ENCODE assay signal across 1 cellular context in the genomic region with DNA sequence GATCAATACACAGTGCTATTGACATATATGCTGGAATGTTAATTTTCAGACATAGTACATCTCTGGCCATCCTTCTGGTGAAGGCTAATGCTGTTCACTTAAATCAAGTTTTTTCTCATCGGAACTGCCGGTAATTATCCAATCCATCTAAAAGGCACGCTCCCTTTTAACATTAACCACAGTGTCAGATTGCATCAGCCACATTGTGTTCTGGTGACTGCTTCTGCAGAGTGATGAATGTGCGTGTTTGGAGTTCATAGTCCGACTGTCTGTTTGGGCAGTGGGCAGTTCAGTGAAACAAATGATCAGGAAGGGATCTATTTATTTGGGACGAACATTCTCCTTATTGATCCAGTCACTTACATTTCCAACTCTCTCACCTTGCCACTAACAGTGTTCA.
TF ChIP-seq lines count a peak whose summit lies in the region.

No MANE protein-coding gene starts in this region.

TF ChIP-seq in K562, 482 proteins besides CTCF, POLR2A, EP300 and RAD21 (continued from another document and continues in another):
- TF ChIP-seq, protein P1, sequence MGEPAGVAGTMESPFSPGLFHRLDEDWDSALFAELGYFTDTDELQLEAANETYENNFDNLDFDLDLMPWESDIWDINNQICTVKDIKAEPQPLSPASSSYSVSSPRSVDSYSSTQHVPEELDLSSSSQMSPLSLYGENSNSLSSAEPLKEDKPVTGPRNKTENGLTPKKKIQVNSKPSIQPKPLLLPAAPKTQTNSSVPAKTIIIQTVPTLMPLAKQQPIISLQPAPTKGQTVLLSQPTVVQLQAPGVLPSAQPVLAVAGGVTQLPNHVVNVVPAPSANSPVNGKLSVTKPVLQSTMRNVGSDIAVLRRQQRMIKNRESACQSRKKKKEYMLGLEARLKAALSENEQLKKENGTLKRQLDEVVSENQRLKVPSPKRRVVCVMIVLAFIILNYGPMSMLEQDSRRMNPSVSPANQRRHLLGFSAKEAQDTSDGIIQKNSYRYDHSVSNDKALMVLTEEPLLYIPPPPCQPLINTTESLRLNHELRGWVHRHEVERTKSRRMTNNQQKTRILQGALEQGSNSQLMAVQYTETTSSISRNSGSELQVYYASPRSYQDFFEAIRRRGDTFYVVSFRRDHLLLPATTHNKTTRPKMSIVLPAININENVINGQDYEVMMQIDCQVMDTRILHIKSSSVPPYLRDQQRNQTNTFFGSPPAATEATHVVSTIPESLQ (CRISPR knock-in tag; IDR thresholded peaks at IDR 0.05) = no peak
- TF ChIP-seq TRIM24 (IDR thresholded peaks at IDR 0.05) (peak; percentile 23 to 42; a peak in 2 of 4 replicates), C11orf30 (IDR thresholded peaks at IDR 0.05; ENCODE audit: low read depth) (no peak), RNF2 (IDR thresholded peaks at IDR 0.05) (peak; percentile 66; the same call in 1 of the 2 replicates), NBN (IDR thresholded peaks at IDR 0.05; ENCODE audit: low read depth) (peak; percentile 65; the same call in 1 of the 2 replicates), TFAM (CRISPR knock-in tag; conservative IDR thresholded peaks at IDR 0.05) (no peak), NCOA4 (IDR thresholded peaks at IDR 0.05; ENCODE audit: partially characterized antibody) (no peak), BHLHE40 (IDR thresholded peaks at IDR 0.05; ENCODE audit: low read length) (peak; percentile 50), EP400 (IDR thresholded peaks at IDR 0.05) (peak; percentile 49; the same call in 1 of the 2 replicates), ELF2 (CRISPR knock-in tag; IDR thresholded peaks at IDR 0.05) (no peak), GATA2 (CRISPR knock-in tag; IDR thresholded peaks at IDR 0.05) (no peak), HDAC2 (IDR thresholded peaks at IDR 0.05) (0 out of 2 replicates have a peak, but pooled peaks have one; percentile 64), ZFP1 (CRISPR knock-in tag; IDR thresholded peaks at IDR 0.05) (no peak), RBFOX2 (IDR thresholded peaks at IDR 0.05; ENCODE audit: low read depth, low read length) (peak; percentile 45; the same call in 1 of the 2 replicates), TCF7L2 (IDR thresholded peaks at IDR 0.05; ENCODE audit: low read depth, low read length) (no peak), CHD4 (IDR thresholded peaks at IDR 0.05; ENCODE audit: insufficient read depth, insufficient replicate concordance, low read depth, low read length, poor library complexity, severe bottlenecking) (no peak), L3MBTL2 (IDR thresholded peaks at IDR 0.05) (peak; percentile 78), ZNF830 (CRISPR knock-in tag; IDR thresholded peaks at IDR 0.05) (no peak), GTF2E2 (tag; IDR thresholded peaks at IDR 0.05) (no peak), ZNF121 (CRISPR knock-in tag; conservative IDR thresholded peaks at IDR 0.05) (no peak), TEAD4 (IDR thresholded peaks at IDR 0.05; ENCODE audit: low read length) (peak; percentile 55; the same call in 1 of the 2 replicates), TEAD4 (CRISPR knock-in tag; IDR thresholded peaks at IDR 0.05; ENCODE audit: borderline replicate concordance) (no peak), TARDBP (IDR thresholded peaks at IDR 0.05) (no peak), SMARCA4 (IDR thresholded peaks at IDR 0.05) (peak; percentile 61; the same call in 1 of the 2 replicates), ESRRA (IDR thresholded peaks at IDR 0.05; ENCODE audit: borderline replicate concordance, low read depth) (peak; percentile 76; the same call in 1 of the 2 replicates), TCF3 (CRISPR knock-in tag; IDR thresholded peaks at IDR 0.05) (no peak), CREM (IDR thresholded peaks at IDR 0.05; ENCODE audit: low read depth) (0 out of 2 replicates have a peak, but pooled peaks have one; percentile 18), BDP1 (IDR thresholded peaks at IDR 0.05; ENCODE audit: insufficient read depth, insufficient read length) (no peak), NCOA6 (IDR thresholded peaks at IDR 0.05) (no peak), PML (IDR thresholded peaks at IDR 0.05; ENCODE audit: low read length) (no peak), ZNF175 (CRISPR knock-in tag; IDR thresholded peaks at IDR 0.05; ENCODE audit: low read depth) (no peak), PHF20 (IDR thresholded peaks at IDR 0.05; ENCODE audit: partially characterized antibody) (no peak), DPF2 (IDR thresholded peaks at IDR 0.05) (peak; percentile 27; the same call in 1 of the 2 replicates), JUND (IDR thresholded peaks at IDR 0.05; ENCODE audit: borderline replicate concordance, low read depth, low read length) (peak; percentile 72), JUND (tag; IDR thresholded peaks at IDR 0.05; ENCODE audit: borderline replicate concordance, low read depth, low read length) (no peak; the same call in 2 of the 3 replicates), FOXP1 (CRISPR knock-in tag; IDR thresholded peaks at IDR 0.05) (no peak), CTBP1 (IDR thresholded peaks at IDR 0.05; ENCODE audit: borderline replicate concordance) (peak; percentile 68; the same call in 1 of the 2 replicates), SREBF1 (IDR thresholded peaks at IDR 0.05; ENCODE audit: borderline replicate concordance, low read depth, low read length) (no peak), POLR3G (IDR thresholded peaks at IDR 0.05; ENCODE audit: extremely low read depth, insufficient read length, insufficient replicate concordance) (no peak), ZFP36 (IDR thresholded peaks at IDR 0.05; ENCODE audit: low read depth, low read length, partially characterized antibody) (peak; percentile 21), ZNF197 (CRISPR knock-in tag; IDR thresholded peaks at IDR 0.05; ENCODE audit: low read depth) (0 out of 2 replicates have a peak, but pooled peaks have one; percentile 32)
- TF ChIP-seq, protein P2, sequence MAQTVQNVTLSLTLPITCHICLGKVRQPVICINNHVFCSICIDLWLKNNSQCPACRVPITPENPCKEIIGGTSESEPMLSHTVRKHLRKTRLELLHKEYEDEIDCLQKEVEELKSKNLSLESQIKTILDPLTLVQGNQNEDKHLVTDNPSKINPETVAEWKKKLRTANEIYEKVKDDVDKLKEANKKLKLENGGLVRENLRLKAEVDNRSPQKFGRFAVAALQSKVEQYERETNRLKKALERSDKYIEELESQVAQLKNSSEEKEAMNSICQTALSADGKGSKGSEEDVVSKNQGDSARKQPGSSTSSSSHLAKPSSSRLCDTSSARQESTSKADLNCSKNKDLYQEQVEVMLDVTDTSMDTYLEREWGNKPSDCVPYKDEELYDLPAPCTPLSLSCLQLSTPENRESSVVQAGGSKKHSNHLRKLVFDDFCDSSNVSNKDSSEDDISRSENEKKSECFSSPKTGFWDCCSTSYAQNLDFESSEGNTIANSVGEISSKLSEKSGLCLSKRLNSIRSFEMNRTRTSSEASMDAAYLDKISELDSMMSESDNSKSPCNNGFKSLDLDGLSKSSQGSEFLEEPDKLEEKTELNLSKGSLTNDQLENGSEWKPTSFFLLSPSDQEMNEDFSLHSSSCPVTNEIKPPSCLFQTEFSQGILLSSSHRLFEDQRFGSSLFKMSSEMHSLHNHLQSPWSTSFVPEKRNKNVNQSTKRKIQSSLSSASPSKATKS (CRISPR knock-in tag; IDR thresholded peaks at IDR 0.05) = no peak
- TF ChIP-seq, protein P3, sequence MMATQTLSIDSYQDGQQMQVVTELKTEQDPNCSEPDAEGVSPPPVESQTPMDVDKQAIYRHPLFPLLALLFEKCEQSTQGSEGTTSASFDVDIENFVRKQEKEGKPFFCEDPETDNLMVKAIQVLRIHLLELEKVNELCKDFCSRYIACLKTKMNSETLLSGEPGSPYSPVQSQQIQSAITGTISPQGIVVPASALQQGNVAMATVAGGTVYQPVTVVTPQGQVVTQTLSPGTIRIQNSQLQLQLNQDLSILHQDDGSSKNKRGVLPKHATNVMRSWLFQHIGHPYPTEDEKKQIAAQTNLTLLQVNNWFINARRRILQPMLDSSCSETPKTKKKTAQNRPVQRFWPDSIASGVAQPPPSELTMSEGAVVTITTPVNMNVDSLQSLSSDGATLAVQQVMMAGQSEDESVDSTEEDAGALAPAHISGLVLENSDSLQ (IDR thresholded peaks at IDR 0.05) = peak; percentile 82
- TF ChIP-seq, protein P4, sequence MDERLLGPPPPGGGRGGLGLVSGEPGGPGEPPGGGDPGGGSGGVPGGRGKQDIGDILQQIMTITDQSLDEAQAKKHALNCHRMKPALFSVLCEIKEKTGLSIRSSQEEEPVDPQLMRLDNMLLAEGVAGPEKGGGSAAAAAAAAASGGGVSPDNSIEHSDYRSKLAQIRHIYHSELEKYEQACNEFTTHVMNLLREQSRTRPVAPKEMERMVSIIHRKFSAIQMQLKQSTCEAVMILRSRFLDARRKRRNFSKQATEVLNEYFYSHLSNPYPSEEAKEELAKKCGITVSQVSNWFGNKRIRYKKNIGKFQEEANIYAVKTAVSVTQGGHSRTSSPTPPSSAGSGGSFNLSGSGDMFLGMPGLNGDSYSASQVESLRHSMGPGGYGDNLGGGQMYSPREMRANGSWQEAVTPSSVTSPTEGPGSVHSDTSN (CRISPR knock-in tag; IDR thresholded peaks at IDR 0.05; ENCODE audit: low read depth) = no peak
- TF ChIP-seq, protein P4 (tag; conservative IDR thresholded peaks at IDR 0.05; ENCODE audit: low read depth) = peak; percentile 66
- TF ChIP-seq, protein P5, sequence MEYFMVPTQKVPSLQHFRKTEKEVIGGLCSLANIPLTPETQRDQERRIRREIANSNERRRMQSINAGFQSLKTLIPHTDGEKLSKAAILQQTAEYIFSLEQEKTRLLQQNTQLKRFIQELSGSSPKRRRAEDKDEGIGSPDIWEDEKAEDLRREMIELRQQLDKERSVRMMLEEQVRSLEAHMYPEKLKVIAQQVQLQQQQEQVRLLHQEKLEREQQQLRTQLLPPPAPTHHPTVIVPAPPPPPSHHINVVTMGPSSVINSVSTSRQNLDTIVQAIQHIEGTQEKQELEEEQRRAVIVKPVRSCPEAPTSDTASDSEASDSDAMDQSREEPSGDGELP (CRISPR knock-in tag; IDR thresholded peaks at IDR 0.05; ENCODE audit: borderline replicate concordance) = no peak
- TF ChIP-seq, protein P6, sequence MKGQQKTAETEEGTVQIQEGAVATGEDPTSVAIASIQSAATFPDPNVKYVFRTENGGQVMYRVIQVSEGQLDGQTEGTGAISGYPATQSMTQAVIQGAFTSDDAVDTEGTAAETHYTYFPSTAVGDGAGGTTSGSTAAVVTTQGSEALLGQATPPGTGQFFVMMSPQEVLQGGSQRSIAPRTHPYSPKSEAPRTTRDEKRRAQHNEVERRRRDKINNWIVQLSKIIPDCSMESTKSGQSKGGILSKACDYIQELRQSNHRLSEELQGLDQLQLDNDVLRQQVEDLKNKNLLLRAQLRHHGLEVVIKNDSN (CRISPR knock-in tag; IDR thresholded peaks at IDR 0.05) = no peak
- TF ChIP-seq, protein P7, sequence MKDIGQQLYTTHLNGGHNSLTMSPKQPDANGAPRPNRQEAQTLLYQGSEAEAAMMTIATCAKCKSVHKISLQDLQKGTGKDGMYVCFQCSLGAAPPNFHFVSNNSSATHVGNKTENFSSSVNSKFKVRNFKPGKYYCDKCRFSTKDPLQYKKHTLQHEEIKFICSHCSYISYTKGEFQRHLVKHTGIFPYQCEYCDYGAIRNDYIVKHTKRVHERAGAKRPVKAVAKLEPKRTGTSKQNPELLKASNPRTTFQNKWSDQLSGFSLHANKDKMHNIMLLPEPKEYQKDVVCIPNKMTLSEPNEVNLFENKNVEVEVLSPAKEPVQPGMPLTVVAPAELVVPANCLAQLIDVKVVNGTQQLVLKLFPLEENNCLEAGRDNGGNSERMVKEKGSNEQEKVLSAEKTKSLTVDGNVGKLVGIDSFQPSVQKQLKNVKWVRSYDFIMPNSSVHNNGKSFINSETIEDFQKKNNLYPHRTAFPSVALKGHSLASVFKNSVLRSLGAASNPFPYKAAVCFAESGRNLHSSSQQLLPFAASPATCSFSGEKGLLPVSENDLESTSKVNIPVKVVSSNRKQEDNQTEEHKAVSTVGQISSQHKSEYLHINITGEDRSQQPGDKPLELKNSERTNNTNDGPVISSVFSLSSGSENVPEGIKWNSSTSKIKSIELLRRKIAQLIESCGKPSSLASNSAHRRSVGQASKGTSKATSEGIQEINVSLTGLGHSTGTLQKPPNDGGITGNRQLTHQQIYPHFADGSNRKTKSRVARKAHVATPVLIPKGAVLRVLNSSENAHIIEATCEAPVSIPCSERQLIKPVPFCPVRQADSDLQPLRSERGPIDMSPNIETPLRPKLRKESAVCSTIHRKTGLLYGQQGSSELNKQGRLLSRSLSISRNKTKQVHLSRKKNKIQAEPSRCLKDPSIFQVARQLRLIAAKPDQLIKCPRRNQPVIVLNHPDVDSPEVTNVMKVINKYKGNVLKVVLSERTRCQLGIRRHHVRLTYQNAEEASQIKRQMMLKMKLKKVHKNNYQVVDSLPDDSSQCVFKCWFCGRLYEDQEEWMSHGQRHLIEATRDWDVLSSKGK (CRISPR knock-in tag; IDR thresholded peaks at IDR 0.05) = no peak
